11 cellular contexts compared by ENCODE assay signal in genomic region chr3:134366928-134367352, GRCh38. TPM values are rescaled to one million over a fixed set of nuclear protein-coding genes. Genes with fewer than 3 reads are reported as not detected.
DNase-seq lines count a peak whose midpoint lies in the region; ATAC-seq and TF ChIP-seq lines count a peak whose summit lies in the region.
"Had no signal": no experiment of that assay in that cellular context is flagged by ENCODE, and none has a peak within 500 bp of the region (broad histone marks: within the 10 kb centered on the region; RNA-seq: fewer than 3 reads in every experiment).

No MANE protein-coding gene starts in this region.

- TF ChIP-seq CTCF in cardiac muscle cell (IDR thresholded peaks at IDR 0.05; ENCODE audit: low read depth, low read length): no peak

- no peak overlapping the region for H3K4me3 ChIP-seq in cardiac muscle cell

- peak overlapping the region; percentile 99 for H3K27ac ChIP-seq in cardiac muscle cell

- peak; percentile 26 for ATAC-seq in Right ventricle myocardium superior (ENCODE audit: poor library complexity)
- no peak for ATAC-seq in Right ventricle myocardium inferior
- ATAC-seq in GM18861 (IDR thresholded peaks at IDR 0.05; ENCODE audit: unreplicated experiment): no peak

- H3K4me1 ChIP-seq in cardiac muscle cell (ENCODE audit: low read depth): peaks cover 46% of the 10 kb centered on the region

- peak; percentile 74 for DNase-seq in Right ventricle myocardium superior
- no peak for DNase-seq in Right ventricle myocardium inferior (ENCODE audit: missing footprints)
- no peak for DNase-seq in cardiac muscle cell (ENCODE audit: low read depth in 1 of 2, low spot score in 1 of 2)
- DNase-seq in nucleus accumbens (lab: John Stamatoyannopoulos, UW): peak; percentile 38 to 99 (median 95)
- no peak for DNase-seq in NCI-H510A treated with DMSO at 0.1 percent for 48 hours (lab: John Stamatoyannopoulos, UW)
- no peak for DNase-seq in NCI-H2029 (lab: John Stamatoyannopoulos, UW)
- no peak for DNase-seq in NCI-H1930 (lab: John Stamatoyannopoulos, UW)
- DNase-seq: activated CD4-positive, alpha-beta T cell treated with anti-CD3 and anti-CD28 coated beads, Interleukin-2, amount 10 ng/mL, durations not matched to agents 24 days and 14 days; MM.1S; OCI-M1 had no signal

- intact Hi-C loops in Right ventricle myocardium superior (cut with DNase I): no loop called here
- intact Hi-C loops in Right ventricle myocardium inferior (cut with DNase I): no loop called here

- no peaks in the 10 kb centered on the region for H3K9me3 ChIP-seq in cardiac muscle cell (ENCODE audit: low read depth)

- no peaks in the 10 kb centered on the region for H3K27me3 ChIP-seq in cardiac muscle cell

- peaks cover 33% of the 10 kb centered on the region for H3K36me3 ChIP-seq in cardiac muscle cell

RNA-seq across cellular contexts. Expression of gene AMOTL2, which starts 7.3 kb away (rescaled TPM):
- 63.0 TPM for total RNA-seq in Right ventricle myocardium superior
- total RNA-seq in Right ventricle myocardium inferior: 61.9 TPM
- 64.2 and 103 TPM in 2 replicates for total RNA-seq in cardiac muscle cell
- polyA plus RNA-seq in cardiac muscle cell: 26.7 and 32.1 TPM in 2 replicates
- total RNA-seq: activated CD4-positive, alpha-beta T cell treated with anti-CD3 and anti-CD28 coated beads, Interleukin-2, amount 10 ng/mL, durations not matched to agents 24 days and 14 days had no signal

Comparison
In these comparisons a context has a peak if more than half of its experiments do, and no peak if none do; other contexts are left out.
1. DNase-seq: peak in Right ventricle myocardium superior (single experiment) and nucleus accumbens (56 of 56); none in Right ventricle myocardium inferior (single experiment), cardiac muscle cell (0 of 2), NCI-H510A treated with DMSO at 0.1 percent for 48 hours (single experiment), NCI-H2029 (single experiment) and NCI-H1930 (0 of 2).